24 cellular contexts compared by ENCODE assay signal in the genomic region with DNA sequence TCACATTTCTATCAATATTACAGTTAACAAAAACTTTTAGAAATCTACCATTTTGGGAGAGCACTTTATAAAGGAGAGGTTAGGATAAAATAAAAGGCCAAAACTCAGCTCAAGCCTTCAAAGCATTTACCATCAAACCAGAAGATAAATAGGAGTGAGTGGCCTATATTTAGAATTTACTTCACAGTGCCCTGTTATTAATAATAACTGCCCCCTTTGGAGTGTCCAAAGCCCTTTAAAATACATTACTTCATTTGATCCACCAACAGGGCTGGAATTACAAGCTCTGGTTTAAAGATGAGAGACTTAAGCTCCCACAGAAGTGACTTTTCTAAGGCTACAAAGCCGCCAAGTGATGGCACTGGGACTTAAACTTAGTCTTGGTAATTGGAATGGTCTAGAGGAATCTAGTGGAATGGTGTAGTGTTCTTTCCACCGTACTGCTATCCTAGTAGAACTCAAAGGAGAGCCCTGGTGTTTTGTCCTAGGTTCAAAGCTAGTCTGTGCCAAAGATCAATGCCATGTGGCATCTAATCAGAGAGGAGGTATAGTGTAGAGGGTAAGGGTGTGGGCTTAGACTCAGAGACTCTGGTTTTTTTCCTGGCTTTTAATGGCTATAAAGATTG.
"Had no signal": no experiment of that assay in that cellular context is flagged by ENCODE, and none has a peak within 500 bp of the region (broad histone marks: within the 10 kb centered on the region; RNA-seq: fewer than 3 reads in every experiment).

No MANE protein-coding gene starts in this region.

- H3K27me3 ChIP-seq: brain microvascular endothelial cell had no signal

- H3K27ac ChIP-seq: brain microvascular endothelial cell, KMS-11 had no signal

- ATAC-seq: activated CD8-positive, alpha-beta memory T cell treated with anti-CD3 and anti-CD28 coated beads, Interleukin-2, amount 10 ng/mL, durations not matched to agents 7 days and 5 days; activated naive CD4-positive, alpha-beta T cell treated with anti-CD3 and anti-CD28 coated beads, Interleukin-2, amount 50 U/mL, for 72 hours; PC-3; T-helper 17 cell had no signal

- DNase-seq: activated B cell treated with CpG ODN at 0.5 μM for 24 hours; activated CD4-positive, alpha-beta T cell treated with anti-CD3 and anti-CD28 coated beads for 1 hour; activated CD4-positive, alpha-beta T cell treated with anti-CD3 and anti-CD28 coated beads, Interleukin-2, amount 10 ng/mL, durations not matched to agents 24 days and 14 days; activated CD4-positive, alpha-beta T cell treated with anti-CD3 and anti-CD28 coated beads, Interleukin-2, amount 50 U/mL, for 48 hours; activated CD8-positive, alpha-beta memory T cell treated with anti-CD3 and anti-CD28 coated beads, Interleukin-2, amount 10 ng/mL, durations not matched to agents 7 days and 5 days; activated effector memory CD4-positive, alpha-beta T cell treated with Interleukin-2 at 50 U/mL for 16 hours; activated naive CD4-positive, alpha-beta T cell; activated T-cell treated with anti-CD3 and anti-CD28 coated beads, Interleukin-2, amount 50 U/mL, for 24 hours; amygdala; brain microvascular endothelial cell; caudate nucleus; MM.1S; NCI-H1105; NCI-H1436; NCI-H1694 treated with DMSO at 0.1 percent for 48 hours; NCI-H2029 treated with DMSO at 0.1 percent for 48 hours; NCI-H446; NCI-H524; PC-3; SIG-M5; T-helper 17 cell; T-helper 9 cell had no signal

- H3K9ac ChIP-seq: KMS-11 had no signal

- H3K36me3 ChIP-seq: brain microvascular endothelial cell had no signal
